Comparison of ENCODE assay signal across 1 cellular context in genomic region chr2:69272803-69273471, GRCh38.
TF ChIP-seq lines count a peak whose summit lies in the region.

No MANE protein-coding gene starts in this region.

TF ChIP-seq in HepG2, 621 proteins besides CTCF, POLR2A, EP300 and RAD21 (continued from another document and continues in another):
- TF ChIP-seq MEF2D (CRISPR knock-in tag; IDR thresholded peaks at IDR 0.05): peak; percentile 27; the same call in 1 of the 2 replicates
- TF ChIP-seq SIX1 (CRISPR knock-in tag; IDR thresholded peaks at IDR 0.05; ENCODE audit: borderline replicate concordance): peak; percentile 44; the same call in 1 of the 2 replicates
- TF ChIP-seq ZNF747 (CRISPR knock-in tag; IDR thresholded peaks at IDR 0.05; ENCODE audit: borderline replicate concordance): peak; percentile 75; the same call in 1 of the 2 replicates
- no peak for TF ChIP-seq REXO4 (CRISPR knock-in tag; IDR thresholded peaks at IDR 0.05; ENCODE audit: borderline replicate concordance)
- 0 out of 2 replicates have a peak, but pooled peaks have one; percentile 37 for TF ChIP-seq ZNF263 (CRISPR knock-in tag; IDR thresholded peaks at IDR 0.05)
- TF ChIP-seq NFATC3 (CRISPR knock-in tag; IDR thresholded peaks at IDR 0.05): no peak
- no peak for TF ChIP-seq ZNF460 (CRISPR knock-in tag; IDR thresholded peaks at IDR 0.05; ENCODE audit: borderline replicate concordance)
- no peak for TF ChIP-seq ZNF724P (CRISPR knock-in tag; IDR thresholded peaks at IDR 0.05; ENCODE audit: borderline replicate concordance)
- TF ChIP-seq KDM3A (CRISPR knock-in tag; IDR thresholded peaks at IDR 0.05; ENCODE audit: low read depth): 0 out of 2 replicates have a peak, but pooled peaks have one; percentile 52
- TF ChIP-seq, protein P1, sequence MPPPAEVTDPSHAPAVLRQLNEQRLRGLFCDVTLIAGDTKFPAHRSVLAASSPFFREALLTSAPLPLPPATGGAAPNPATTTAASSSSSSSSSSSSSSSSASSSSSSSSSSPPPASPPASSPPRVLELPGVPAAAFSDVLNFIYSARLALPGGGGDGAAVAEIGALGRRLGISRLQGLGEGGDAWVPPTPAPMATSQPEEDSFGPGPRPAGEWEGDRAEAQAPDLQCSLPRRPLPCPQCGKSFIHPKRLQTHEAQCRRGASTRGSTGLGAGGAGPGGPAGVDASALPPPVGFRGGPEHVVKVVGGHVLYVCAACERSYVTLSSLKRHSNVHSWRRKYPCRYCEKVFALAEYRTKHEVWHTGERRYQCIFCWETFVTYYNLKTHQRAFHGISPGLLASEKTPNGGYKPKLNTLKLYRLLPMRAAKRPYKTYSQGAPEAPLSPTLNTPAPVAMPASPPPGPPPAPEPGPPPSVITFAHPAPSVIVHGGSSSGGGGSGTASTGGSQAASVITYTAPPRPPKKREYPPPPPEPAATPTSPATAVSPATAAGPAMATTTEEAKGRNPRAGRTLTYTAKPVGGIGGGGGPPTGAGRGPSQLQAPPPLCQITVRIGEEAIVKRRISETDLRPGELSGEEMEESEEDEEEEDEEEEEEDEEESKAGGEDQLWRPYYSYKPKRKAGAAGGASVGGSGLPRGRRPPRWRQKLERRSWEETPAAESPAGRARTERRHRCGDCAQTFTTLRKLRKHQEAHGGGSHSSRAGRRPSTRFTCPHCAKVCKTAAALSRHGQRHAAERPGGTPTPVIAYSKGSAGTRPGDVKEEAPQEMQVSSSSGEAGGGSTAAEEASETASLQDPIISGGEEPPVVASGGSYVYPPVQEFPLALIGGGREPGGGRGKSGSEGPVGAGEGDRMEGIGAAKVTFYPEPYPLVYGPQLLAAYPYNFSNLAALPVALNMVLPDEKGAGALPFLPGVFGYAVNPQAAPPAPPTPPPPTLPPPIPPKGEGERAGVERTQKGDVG (CRISPR knock-in tag; IDR thresholded peaks at IDR 0.05; ENCODE audit: borderline replicate concordance): peak; percentile 96; the same call in 1 of the 2 replicates
- TF ChIP-seq ZNF124 (CRISPR knock-in tag; IDR thresholded peaks at IDR 0.05): 0 out of 2 replicates have a peak, but pooled peaks have one; percentile 55
- TF ChIP-seq ZNF407 (CRISPR knock-in tag; IDR thresholded peaks at IDR 0.05; ENCODE audit: not compliant biosample characterization): peak; percentile 39
- no peak for TF ChIP-seq CEBPZ (IDR thresholded peaks at IDR 0.05; ENCODE audit: low read length)
- TF ChIP-seq, protein P2, sequence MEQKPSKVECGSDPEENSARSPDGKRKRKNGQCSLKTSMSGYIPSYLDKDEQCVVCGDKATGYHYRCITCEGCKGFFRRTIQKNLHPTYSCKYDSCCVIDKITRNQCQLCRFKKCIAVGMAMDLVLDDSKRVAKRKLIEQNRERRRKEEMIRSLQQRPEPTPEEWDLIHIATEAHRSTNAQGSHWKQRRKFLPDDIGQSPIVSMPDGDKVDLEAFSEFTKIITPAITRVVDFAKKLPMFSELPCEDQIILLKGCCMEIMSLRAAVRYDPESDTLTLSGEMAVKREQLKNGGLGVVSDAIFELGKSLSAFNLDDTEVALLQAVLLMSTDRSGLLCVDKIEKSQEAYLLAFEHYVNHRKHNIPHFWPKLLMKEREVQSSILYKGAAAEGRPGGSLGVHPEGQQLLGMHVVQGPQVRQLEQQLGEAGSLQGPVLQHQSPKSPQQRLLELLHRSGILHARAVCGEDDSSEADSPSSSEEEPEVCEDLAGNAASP (CRISPR knock-in tag; IDR thresholded peaks at IDR 0.05; ENCODE audit: borderline replicate concordance): 0 out of 2 replicates have a peak, but pooled peaks have one; percentile 25
- TF ChIP-seq ZNF746 (CRISPR knock-in tag; IDR thresholded peaks at IDR 0.05): no peak
- 0 out of 2 replicates have a peak, but pooled peaks have one; percentile 51 for TF ChIP-seq ARHGAP35 (CRISPR knock-in tag; IDR thresholded peaks at IDR 0.05; ENCODE audit: borderline replicate concordance)
- TF ChIP-seq CBFB (CRISPR knock-in tag; IDR thresholded peaks at IDR 0.05): 0 out of 2 replicates have a peak, but pooled peaks have one; percentile 29
- no peak for TF ChIP-seq ZXDC (CRISPR knock-in tag; IDR thresholded peaks at IDR 0.05)
- peak; percentile 24; the same call in 1 of the 2 replicates for TF ChIP-seq THAP9 (CRISPR knock-in tag; IDR thresholded peaks at IDR 0.05; ENCODE audit: borderline replicate concordance)
- TF ChIP-seq ZSCAN9 (CRISPR knock-in tag; IDR thresholded peaks at IDR 0.05; ENCODE audit: borderline replicate concordance): 0 out of 2 replicates have a peak, but pooled peaks have one; percentile 32
- TF ChIP-seq IRF9 (CRISPR knock-in tag; IDR thresholded peaks at IDR 0.05; ENCODE audit: borderline replicate concordance): no peak
- TF ChIP-seq, protein P3, sequence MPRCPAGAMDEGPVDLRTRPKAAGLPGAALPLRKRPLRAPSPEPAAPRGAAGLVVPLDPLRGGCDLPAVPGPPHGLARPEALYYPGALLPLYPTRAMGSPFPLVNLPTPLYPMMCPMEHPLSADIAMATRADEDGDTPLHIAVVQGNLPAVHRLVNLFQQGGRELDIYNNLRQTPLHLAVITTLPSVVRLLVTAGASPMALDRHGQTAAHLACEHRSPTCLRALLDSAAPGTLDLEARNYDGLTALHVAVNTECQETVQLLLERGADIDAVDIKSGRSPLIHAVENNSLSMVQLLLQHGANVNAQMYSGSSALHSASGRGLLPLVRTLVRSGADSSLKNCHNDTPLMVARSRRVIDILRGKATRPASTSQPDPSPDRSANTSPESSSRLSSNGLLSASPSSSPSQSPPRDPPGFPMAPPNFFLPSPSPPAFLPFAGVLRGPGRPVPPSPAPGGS (CRISPR knock-in tag; IDR thresholded peaks at IDR 0.05): 0 out of 2 replicates have a peak, but pooled peaks have one; percentile 56
